Comparison of ENCODE assay signal across 1 cellular context in genomic region chr19:19405919-19406877, GRCh38.
TF ChIP-seq lines count a peak whose summit lies in the region.

No MANE protein-coding gene starts in this region.

TF ChIP-seq in GM12878, 131 proteins besides CTCF, POLR2A, EP300 and RAD21 (continued from another document):
- TF ChIP-seq REST (IDR thresholded peaks at IDR 0.05; ENCODE audit: low read depth, low read length), result no peak
- peak in 1 of 2 experiments; percentile 94; a peak in 2 of 3 replicates for TF ChIP-seq EGR1 (IDR thresholded peaks at IDR 0.05; ENCODE audit: borderline replicate concordance in 1 of 2, low read depth in 2 of 2, low read length in 2 of 2)
- TF ChIP-seq GABPA (IDR thresholded peaks at IDR 0.05; ENCODE audit: low read depth), result no peak
- TF ChIP-seq ZNF207 (IDR thresholded peaks at IDR 0.05; ENCODE audit: borderline replicate concordance), result no peak
- TF ChIP-seq MEF2B (IDR thresholded peaks at IDR 0.05; ENCODE audit: partially characterized antibody, poor library complexity, severe bottlenecking), result no peak
- TF ChIP-seq DPF2 (IDR thresholded peaks at IDR 0.05), result peak; percentile 16; the same call in 1 of the 2 replicates
- no peak for TF ChIP-seq ZZZ3 (IDR thresholded peaks at IDR 0.05; ENCODE audit: control insufficient read depth, insufficient read length, low read depth)
- no peak for TF ChIP-seq TBL1XR1 (IDR thresholded peaks at IDR 0.05; ENCODE audit: low read depth, low read length)
- no peak for TF ChIP-seq ETV6 (conservative IDR thresholded peaks at IDR 0.05 in 1 of 2, IDR thresholded peaks at IDR 0.05 in 1 of 2; ENCODE audit: borderline replicate concordance in 1 of 2, low read depth in 1 of 2)
- TF ChIP-seq ZNF384 (IDR thresholded peaks at IDR 0.05; ENCODE audit: borderline replicate concordance, low read depth, low read length), result no peak
- no peak for TF ChIP-seq NKRF (conservative IDR thresholded peaks at IDR 0.05)
- TF ChIP-seq IKZF1 (conservative IDR thresholded peaks at IDR 0.05), result no peak
- TF ChIP-seq BACH1 (IDR thresholded peaks at IDR 0.05; ENCODE audit: borderline replicate concordance), result peak; percentile 17; the same call in 1 of the 2 replicates
- TF ChIP-seq, protein P1, sequence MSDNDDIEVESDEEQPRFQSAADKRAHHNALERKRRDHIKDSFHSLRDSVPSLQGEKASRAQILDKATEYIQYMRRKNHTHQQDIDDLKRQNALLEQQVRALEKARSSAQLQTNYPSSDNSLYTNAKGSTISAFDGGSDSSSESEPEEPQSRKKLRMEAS (IDR thresholded peaks at IDR 0.05; ENCODE audit: low read depth, low read length), result no peak
- no peak for TF ChIP-seq ZBTB11 (CRISPR knock-in tag; IDR thresholded peaks at IDR 0.05)
- no peak for TF ChIP-seq KAT2A (conservative IDR thresholded peaks at IDR 0.05; ENCODE audit: control insufficient read depth, low read depth, low read length)
- TF ChIP-seq PKNOX1 (IDR thresholded peaks at IDR 0.05), result peak; percentile 58; the same call in 1 of the 2 replicates
- no peak for TF ChIP-seq MEF2A (IDR thresholded peaks at IDR 0.05; ENCODE audit: insufficient read depth, low read depth, low read length)
- peak; percentile 14; the same call in 1 of the 2 replicates for TF ChIP-seq MXI1 (IDR thresholded peaks at IDR 0.05; ENCODE audit: low read depth, low read length)
- no peak for TF ChIP-seq CHD1 (IDR thresholded peaks at IDR 0.05; ENCODE audit: low read depth, low read length)
- TF ChIP-seq ZNF217 (IDR thresholded peaks at IDR 0.05), result no peak
- 0 out of 2 replicates have a peak, but pooled peaks have one; percentile 38 for TF ChIP-seq RELB (IDR thresholded peaks at IDR 0.05; ENCODE audit: low read depth)
- TF ChIP-seq YY1 (IDR thresholded peaks at IDR 0.05; ENCODE audit: low read depth, low read length), result 0 out of 2 replicates have a peak, but pooled peaks have one; percentile 20
- no peak for TF ChIP-seq RCOR1 (conservative IDR thresholded peaks at IDR 0.05; ENCODE audit: low read depth, low read length)
- TF ChIP-seq ASH2L (IDR thresholded peaks at IDR 0.05; ENCODE audit: borderline replicate concordance, low read depth), result no peak
- TF ChIP-seq NRF1 (conservative IDR thresholded peaks at IDR 0.05; ENCODE audit: low read depth, low read length), result no peak
- TF ChIP-seq SUPT20H (IDR thresholded peaks at IDR 0.05; ENCODE audit: borderline replicate concordance, control insufficient read depth, low read depth, low read length), result no peak
- no peak for TF ChIP-seq FOS (IDR thresholded peaks at IDR 0.05; ENCODE audit: borderline replicate concordance, extremely low read depth, insufficient read length)
- TF ChIP-seq ZNF274 (IDR thresholded peaks at IDR 0.05; ENCODE audit: insufficient read depth, insufficient read length), result no peak
- TF ChIP-seq FOXM1 (IDR thresholded peaks at IDR 0.05; ENCODE audit: low read depth, low read length), result no peak
- TF ChIP-seq RUNX3 (IDR thresholded peaks at IDR 0.05; ENCODE audit: low read length), result no peak
- TF ChIP-seq TCF12 (IDR thresholded peaks at IDR 0.05; ENCODE audit: low read depth, low read length), result 0 out of 2 replicates have a peak, but pooled peaks have one; percentile 13
- TF ChIP-seq JUNB (IDR thresholded peaks at IDR 0.05), result no peak
- no peak for TF ChIP-seq PBX3 (IDR thresholded peaks at IDR 0.05; ENCODE audit: insufficient replicate concordance, low read depth, low read length)
- peak in 1 of 2 experiments; percentile 35; a peak in 1 of 4 replicates for TF ChIP-seq BHLHE40 (IDR thresholded peaks at IDR 0.05; ENCODE audit: borderline replicate concordance in 1 of 2, low read depth in 2 of 2, low read length in 1 of 2)
- TF ChIP-seq STAT1 (conservative IDR thresholded peaks at IDR 0.05), result no peak
